ENCODE assay signal across 16 cellular contexts in genomic region chr1:13714851-13715250, GRCh38. TPM values are rescaled to one million over a fixed set of nuclear protein-coding genes. Genes with fewer than 3 reads are reported as not detected.
DNase-seq lines count a peak whose midpoint lies in the region; FAIRE-seq and TF ChIP-seq lines count a peak whose summit lies in the region.
"Had no signal": no experiment of that assay in that cellular context is flagged by ENCODE, and none has a peak within 500 bp of the region (broad histone marks: within the 10 kb centered on the region; RNA-seq: fewer than 3 reads in every experiment).

No MANE protein-coding gene starts in this region.

- H3K4me1 ChIP-seq in Loucy (ENCODE audit: insufficient read depth, low read length, poor library complexity, severe bottlenecking) (peaks cover 39% of the 10 kb centered on the region), endothelial cell of umbilical vein (ENCODE audit: control insufficient read depth, extremely low read depth, insufficient read depth, low read length) (no peaks in the 10 kb centered on the region)
- H3K4me1 ChIP-seq in effector memory CD4-positive, alpha-beta T cell (ENCODE audit: control insufficient read depth, insufficient read depth, low read length, poor library complexity, severe bottlenecking) = no peaks in the 10 kb centered on the region
- H3K4me1 ChIP-seq: ascending aorta, heart right ventricle had no signal

- no peak overlapping the region for H2AFZ ChIP-seq in Loucy (ENCODE audit: low read length)
- H2AFZ ChIP-seq in endothelial cell of umbilical vein (ENCODE audit: low read depth, low read length) = no peak overlapping the region

- H3K4me3 Mint-ChIP-seq in osteocyte (ENCODE audit: unreplicated experiment) = no peak overlapping the region
- H3K4me3 Mint-ChIP-seq: naive thymus-derived CD4-positive, alpha-beta T cell had no signal

- CTCF ChIA-PET in endothelial cell of umbilical vein (lab: Charles Lee) = interaction anchor here (1.3 kb wide), 1 partner anchor 11 kb away, joined by 5 read pairs; no protein-coding TSS in a partner anchor

- H3K4me1 Mint-ChIP-seq in osteocyte (ENCODE audit: unreplicated experiment) = peaks cover 5% of the 10 kb centered on the region

- TF ChIP-seq POLR2A in endothelial cell of umbilical vein (IDR thresholded peaks at IDR 0.05; ENCODE audit: low read depth, low read length) = no peak

- DNase-seq in ELR (ENCODE audit: low read depth) = peak; percentile 3
- DNase-seq in endothelial cell of umbilical vein (ENCODE audit: low read depth, low spot score) = no peak
- no peak for DNase-seq in osteocyte (ENCODE audit: extremely low spot score, unreplicated experiment)
- DNase-seq in A172 (ENCODE audit: low spot score) = no peak
- DNase-seq in effector memory CD4-positive, alpha-beta T cell = no peak
- no peak for DNase-seq in GM13976 (ENCODE audit: low spot score)
- DNase-seq in GOT3 (lab: John Stamatoyannopoulos, UW) = no peak
- DNase-seq: activated CD4-positive, alpha-beta T cell treated with anti-CD3 and anti-CD28 coated beads, Interleukin-2, amount 50 U/mL, for 48 hours; effector CD8-positive, alpha-beta T cell; heart right ventricle; naive thymus-derived CD4-positive, alpha-beta T cell; NCI-H1417 treated with DMSO at 0.1 percent for 48 hours; NCI-H446 treated with DMSO at 0.1 percent for 48 hours; T-helper 2 cell had no signal

- no peaks in the 10 kb centered on the region for H3K9me2 ChIP-seq in Loucy (replicated peaks; ENCODE audit: low read depth, low read length)

- in situ Hi-C loops in GM13976 (cut with MboI; ENCODE audit: low sequenced_read_pairs, unreplicated experiment) = no loop called here

- H3K4me3 ChIP-seq in Loucy (ENCODE audit: low read length, poor library complexity, severe bottlenecking) (no peak overlapping the region), endothelial cell of umbilical vein (replicated peaks in 1 of 3; ENCODE audit: insufficient read depth in 1 of 3, low read depth in 1 of 3, low read length in 3 of 3) (no peak overlapping the region)
- H3K4me3 ChIP-seq in effector memory CD4-positive, alpha-beta T cell (ENCODE audit: insufficient read depth, low read depth, low read length, poor library complexity, severe bottlenecking) = no peak overlapping the region
- H3K4me3 ChIP-seq: ascending aorta, heart right ventricle had no signal

- dilution Hi-C loops in endothelial cell of umbilical vein (cut with MboI; ENCODE audit: extremely low pct_ligation_motif_present, low sequenced_read_pairs) = no loop called here

- no TSS peak for BruUV-seq in endothelial cell of umbilical vein (replicated peaks; lab: Mats Ljungman, UMichigan)

- TF ChIP-seq CTCF in Loucy (conservative IDR thresholded peaks at IDR 0.05; ENCODE audit: low read length) (peak; percentile 54), endothelial cell of umbilical vein (IDR thresholded peaks at IDR 0.05; ENCODE audit: extremely low read depth in 1 of 2, insufficient read depth in 1 of 2, low read depth in 1 of 2, low read length in 2 of 2) (peak in 1 of 2 donors; percentile 8), osteocyte (IDR thresholded peaks at IDR 0.05) (peak; percentile 40), GM13976 (IDR thresholded peaks at IDR 0.05; ENCODE audit: borderline replicate concordance, control extremely low read depth, extremely low read depth, insufficient read depth, missing control alignments) (no peak)

- H3K9me3 ChIP-seq in Loucy (ENCODE audit: insufficient read depth, low read depth, low read length) = no peaks in the 10 kb centered on the region
- H3K9me3 ChIP-seq in endothelial cell of umbilical vein (replicated peaks; ENCODE audit: control insufficient read depth, insufficient read depth, low read length) = no peaks in the 10 kb centered on the region
- H3K9me3 ChIP-seq in effector memory CD4-positive, alpha-beta T cell (ENCODE audit: control insufficient read depth, low read length) = no peaks in the 10 kb centered on the region
- H3K9me3 ChIP-seq: ascending aorta, heart right ventricle had no signal

- H3K27ac ChIP-seq in endothelial cell of umbilical vein (ENCODE audit: insufficient read depth, low read depth, low read length) = no peak overlapping the region
- H3K27ac ChIP-seq in effector memory CD4-positive, alpha-beta T cell (ENCODE audit: insufficient read depth, low read length, poor library complexity, severe bottlenecking) = no peak overlapping the region
- H3K27ac ChIP-seq: ascending aorta, heart right ventricle had no signal

- intact Hi-C loops in endothelial cell of umbilical vein (cut with micrococcal nuclease) = no loop called here

- H3K9me3 Mint-ChIP-seq in osteocyte (ENCODE audit: unreplicated experiment) = no peaks in the 10 kb centered on the region

- H3K9ac ChIP-seq in Loucy (ENCODE audit: low read depth, low read length, poor library complexity, severe bottlenecking) = peak overlapping the region; percentile 21
- no peak overlapping the region for H3K9ac ChIP-seq in endothelial cell of umbilical vein (replicated peaks; ENCODE audit: extremely low read depth, insufficient read depth, low read length)

- H3F3A ChIP-seq in Loucy (ENCODE audit: low read depth) = no peaks in the 10 kb centered on the region

- POLR2A ChIA-PET in endothelial cell of umbilical vein (lab: Charles Lee) = no interaction called here

- peaks cover 4% of the 10 kb centered on the region for H3K36me3 Mint-ChIP-seq in osteocyte (ENCODE audit: unreplicated experiment)

- no peaks in the 10 kb centered on the region for H4K20me1 ChIP-seq in Loucy (ENCODE audit: insufficient read depth, low read length, poor library complexity, severe bottlenecking)
- no peaks in the 10 kb centered on the region for H4K20me1 ChIP-seq in endothelial cell of umbilical vein (replicated peaks; ENCODE audit: control insufficient read depth, extremely low read depth, insufficient read depth, low read length)

- no peaks in the 10 kb centered on the region for H3K27me3 ChIP-seq in Loucy (ENCODE audit: insufficient read depth, low read length, poor library complexity, severe bottlenecking)
- no peaks in the 10 kb centered on the region for H3K27me3 ChIP-seq in endothelial cell of umbilical vein (ENCODE audit: control insufficient read depth in 2 of 2, insufficient read depth in 2 of 2, low read length in 2 of 2)
- H3K27me3 ChIP-seq in effector memory CD4-positive, alpha-beta T cell (replicated peaks; ENCODE audit: control insufficient read depth, insufficient read depth, low read length, poor library complexity, severe bottlenecking) = no peaks in the 10 kb centered on the region
- H3K27me3 ChIP-seq: ascending aorta, heart right ventricle had no signal

- no peaks in the 10 kb centered on the region for H3K27me3 Mint-ChIP-seq in osteocyte (ENCODE audit: unreplicated experiment)
- H3K27me3 Mint-ChIP-seq: naive thymus-derived CD4-positive, alpha-beta T cell had no signal

- FAIRE-seq in endothelial cell of umbilical vein (lab: Jason Lieb, UNC) = peak; percentile 40

- no peaks in the 10 kb centered on the region for H3K9me1 ChIP-seq in endothelial cell of umbilical vein (replicated peaks; ENCODE audit: control insufficient read depth, extremely low read depth, insufficient read depth, low read length)

- H3K79me2 ChIP-seq in Loucy (ENCODE audit: insufficient read depth, low read length) = peaks cover 93% of the 10 kb centered on the region
- peaks cover 2% of the 10 kb centered on the region for H3K79me2 ChIP-seq in endothelial cell of umbilical vein (ENCODE audit: control insufficient read depth, insufficient read depth, low read length)

- H3K36me3 ChIP-seq in Loucy (ENCODE audit: insufficient read depth, low read length) (no peaks in the 10 kb centered on the region), endothelial cell of umbilical vein (ENCODE audit: control insufficient read depth in 2 of 2, extremely low read depth in 1 of 2, insufficient read depth in 2 of 2, low read length in 2 of 2) (no peaks in the 10 kb centered on the region)
- no peaks in the 10 kb centered on the region for H3K36me3 ChIP-seq in effector memory CD4-positive, alpha-beta T cell (ENCODE audit: control insufficient read depth, insufficient read depth, low read length)
- H3K36me3 ChIP-seq: ascending aorta, heart right ventricle had no signal

- no peak overlapping the region for H3K27ac Mint-ChIP-seq in osteocyte (ENCODE audit: unreplicated experiment)

- H3K4me2 ChIP-seq in Loucy (ENCODE audit: low read depth, low read length, poor library complexity, severe bottlenecking) = peak overlapping the region; percentile 33
- no peak overlapping the region for H3K4me2 ChIP-seq in endothelial cell of umbilical vein (ENCODE audit: insufficient read depth, low read length)

TF ChIP-seq in endothelial cell of umbilical vein, 7 proteins besides CTCF, POLR2A, EP300 and RAD21:
- TF ChIP-seq JUN (IDR thresholded peaks at IDR 0.05; ENCODE audit: borderline replicate concordance, insufficient read depth, insufficient read length, low read depth) (no peak), MYC (IDR thresholded peaks at IDR 0.05; ENCODE audit: low read depth, low read length) (no peak), EZH2 (IDR thresholded peaks at IDR 0.05; ENCODE audit: borderline replicate concordance, low read depth, low read length, severe bottlenecking) (no peak), FOS (IDR thresholded peaks at IDR 0.05; ENCODE audit: borderline replicate concordance, insufficient read depth, low read length) (no peak), GATA2 (IDR thresholded peaks at IDR 0.05; ENCODE audit: insufficient read depth, insufficient read length, low read depth, low read length) (no peak), MAX (IDR thresholded peaks at IDR 0.05; ENCODE audit: insufficient read depth, insufficient read length) (no peak), POLR2AphosphoS5 (IDR thresholded peaks at IDR 0.05; ENCODE audit: insufficient read depth, low read depth, low read length) (no peak)

RNA-seq across cellular contexts. Expression of gene PRDM2, which starts 14.9 kb away (rescaled TPM):
- total RNA-seq in endothelial cell of umbilical vein (35.7 and 36.6 TPM in 2 replicates), osteocyte (51.7 and 52.0 TPM in 2 replicates)
- polyA plus RNA-seq in endothelial cell of umbilical vein = 8.9 and 11.3 TPM in 2 replicates
- 9.8 and 10.1 TPM in 2 replicates for polyA plus RNA-seq in endothelial cell of umbilical vein (2011; cell fraction: cytosol; rRNA removed)
- 28.0 and 31.3 TPM in 2 replicates for polyA plus RNA-seq in endothelial cell of umbilical vein (2011; cell fraction: nucleus; rRNA removed)
- polyA plus RNA-seq in endothelial cell of umbilical vein (2012) = 13.7 and 14.3 TPM in 2 replicates
- 18.7 and 25.9 TPM in 2 replicates for polyA minus RNA-seq in endothelial cell of umbilical vein
- polyA minus RNA-seq in endothelial cell of umbilical vein (2011; cell fraction: cytosol; rRNA and poly(A)+ RNA removed) = 5.0 TPM
- polyA minus RNA-seq in endothelial cell of umbilical vein (2011; cell fraction: nucleus; rRNA and poly(A)+ RNA removed) = 29.6 and 31.3 TPM in 2 replicates
- total RNA-seq in A172 (2014; rRNA removed; shearing (Covaris generic)) = 2.5 and 3.6 TPM in 2 replicates
